Comparison of ENCODE assay signal across 8 cellular contexts in genomic region chr16:10918294-10919002, GRCh38.
DNase-seq lines count a peak whose midpoint lies in the region; ATAC-seq lines count a peak whose summit lies in the region.

No MANE protein-coding gene starts in this region.

- ATAC-seq in HG03460 (IDR thresholded peaks at IDR 0.05; ENCODE audit: unreplicated experiment) (peak; percentile 65), memory B cell (ENCODE audit: low read depth) (peak; percentile 74), HG03469 (IDR thresholded peaks at IDR 0.05; ENCODE audit: unreplicated experiment) (no peak)

- DNase-seq in DMS79 treated with DMSO at 0.1 percent for 48 hours (lab: John Stamatoyannopoulos, UW): peak; percentile 77
- DNase-seq in NCI-H748 (lab: John Stamatoyannopoulos, UW; ENCODE audit: unreplicated experiment): peak; percentile 75
- DNase-seq in activated CD4-positive, alpha-beta T cell treated with anti-CD3 and anti-CD28 coated beads, Interleukin-2, amount 50 U/mL, for 48 hours: peak; percentile 94 to 96
- DNase-seq in effector CD8-positive, alpha-beta T cell (lab: John Stamatoyannopoulos, UW): peak; percentile 63
- DNase-seq in memory B cell (ENCODE audit: low spot score in 2 of 2): peak; percentile 90 to 92
- DNase-seq in stimulated activated CD8-positive, alpha-beta memory T cell treated with anti-CD3 and anti-CD28 coated beads, Interleukin-12 subunit alpha, Interleukin-12 subunit beta, amount 100 ng/mL, for 1 hour (ENCODE audit: low read depth): peak; percentile 57

- no peaks in the 10 kb centered on the region for H3K27me3 Mint-ChIP-seq in memory B cell

- H3K27ac Mint-ChIP-seq in memory B cell: peak overlapping the region; percentile 95

- H3K36me3 Mint-ChIP-seq in memory B cell: peaks cover 43% of the 10 kb centered on the region

- peaks cover 28% of the 10 kb centered on the region for H3K4me1 Mint-ChIP-seq in memory B cell

- H3K4me3 Mint-ChIP-seq in memory B cell: peak overlapping the region; percentile 41

- no peaks in the 10 kb centered on the region for H3K9me3 Mint-ChIP-seq in memory B cell
